22 cellular contexts compared by ENCODE assay signal in genomic region chr20:51121272-51121671, GRCh38.
A peak's percentile ranks its signal among the peaks of the same experiment; 100 is the strongest.
DNase-seq lines count a peak whose midpoint lies in the region; ATAC-seq and TF ChIP-seq lines count a peak whose summit lies in the region.
"Had no signal": no experiment of that assay in that cellular context is flagged by ENCODE, and none has a peak within 500 bp of the region (broad histone marks: within the 10 kb centered on the region; RNA-seq: fewer than 3 reads in every experiment).

No MANE protein-coding gene starts in this region.

- no peaks in the 10 kb centered on the region for H3K9me2 ChIP-seq in hepatocyte (replicated peaks; ENCODE audit: insufficient read depth)

- TF ChIP-seq CTCF in C4-2B (conservative IDR thresholded peaks at IDR 0.05) (no peak), Panc1 (IDR thresholded peaks at IDR 0.05) (no peak), hepatocyte (IDR thresholded peaks at IDR 0.05; ENCODE audit: poor library complexity) (no peak)

- ATAC-seq in Panc1 (peak; percentile 51; the same call in 1 of the 2 replicates), GM18858 (IDR thresholded peaks at IDR 0.05; ENCODE audit: unreplicated experiment) (no peak), GM19395 (IDR thresholded peaks at IDR 0.05; ENCODE audit: unreplicated experiment) (no peak)
- ATAC-seq: activated T-cell treated with anti-CD3 and anti-CD28 coated beads, Interleukin-2, amount 50 U/mL, for 4 hours; gastrocnemius medialis had no signal

- H3K4me3 ChIP-seq in Panc1 (ENCODE audit: low read depth in 2 of 2, low read length in 2 of 2) (no peak overlapping the region), hepatocyte (no peak overlapping the region), skeletal muscle satellite cell (ENCODE audit: low read length) (no peak overlapping the region)
- H3K4me3 ChIP-seq: gastrocnemius medialis, tibial nerve had no signal

- H3K27me3 ChIP-seq in Panc1 (ENCODE audit: control insufficient read depth, insufficient read depth, low read length) (no peaks in the 10 kb centered on the region), hepatocyte (no peaks in the 10 kb centered on the region), skeletal muscle satellite cell (ENCODE audit: control insufficient read depth, insufficient read depth, low read length) (peaks cover 23% of the 10 kb centered on the region)

- 0 out of 2 replicates have a peak, but pooled peaks cover 4% of the 10 kb centered on the region for H3K4me1 ChIP-seq in Panc1 (ENCODE audit: control insufficient read depth, insufficient read depth, low read length)
- peaks cover 34% of the 10 kb centered on the region for H3K4me1 ChIP-seq in hepatocyte (ENCODE audit: insufficient read depth)
- H3K4me1 ChIP-seq in skeletal muscle satellite cell (ENCODE audit: control insufficient read depth, insufficient read depth, low read length), result peaks cover 24% of the 10 kb centered on the region
- H3K4me1 ChIP-seq: gastrocnemius medialis, tibial nerve had no signal

- DNase-seq in Panc1 (ENCODE audit: low read depth, low spot score) (no peak), hepatocyte (ENCODE audit: low spot score) (no peak), SHP77 treated with DMSO at 0.1 percent for 48 hours (lab: John Stamatoyannopoulos, UW) (no peak)
- no peak for DNase-seq in stimulated activated CD4-positive, alpha-beta T cell treated with anti-CD3 and anti-CD28 coated beads, Interleukin-4, amount 100 ng/mL, for 4 hours
- DNase-seq: activated CD4-positive, alpha-beta T cell treated with anti-CD3 and anti-CD28 coated beads for 1 hour; activated naive CD4-positive, alpha-beta T cell treated with anti-CD3 and anti-CD28 coated beads, Interleukin-2, amount 50 U/mL, for 16 hours; activated T-cell treated with anti-CD3 and anti-CD28 coated beads, Interleukin-2, amount 50 U/mL, for 4 hours; CD4-positive, alpha-beta T cell; effector CD4-positive, alpha-beta T cell; gastrocnemius medialis; MV-4-11; NCI-H187; NCI-H2227 treated with DMSO at 0.1 percent for 48 hours; OCI-M1; SIG-M5; stimulated activated CD4-positive, alpha-beta T cell treated with anti-CD3 and anti-CD28 coated beads, Interleukin-2, amount 100 ng/mL, for 48 hours had no signal

- no peak overlapping the region for H3K9ac ChIP-seq in skeletal muscle satellite cell (ENCODE audit: low read depth, low read length)
- H3K9ac ChIP-seq: KMS-11 had no signal

- H3K9me3 ChIP-seq in Panc1 (ENCODE audit: control insufficient read depth, insufficient read depth, low read depth, low read length) (no peaks in the 10 kb centered on the region), hepatocyte (ENCODE audit: low read depth) (no peaks in the 10 kb centered on the region), skeletal muscle satellite cell (replicated peaks; ENCODE audit: low read length) (no peaks in the 10 kb centered on the region)
- H3K9me3 ChIP-seq: gastrocnemius medialis, tibial nerve had no signal

- intact Hi-C loops in Panc1 (cut with micrococcal nuclease; ENCODE audit: unreplicated experiment), result no loop called here

- no peak overlapping the region for H2AFZ ChIP-seq in hepatocyte

- H3K27ac ChIP-seq in C4-2B (peak overlapping the region; percentile 37; the same call in 1 of the 2 replicates), Panc1 (ENCODE audit: low read length) (no peak overlapping the region), hepatocyte (peak overlapping the region; percentile 29)
- H3K27ac ChIP-seq: gastrocnemius medialis, KMS-11, tibial nerve had no signal

- in situ Hi-C loops in Panc1 (cut with HindIII; ENCODE audit: low pct_unique_long_range_greater_than_20kb, low sequenced_read_pairs), result no loop called here

- H3K4me2 ChIP-seq in hepatocyte, result peak overlapping the region; percentile 25
- peak overlapping the region; percentile 50 for H3K4me2 ChIP-seq in skeletal muscle satellite cell (ENCODE audit: low read length)
- H3K4me2 ChIP-seq: KMS-11 had no signal

- POLR2A ChIA-PET in Panc1 (lab: Charles Lee), result no interaction called here

- CTCF ChIA-PET in Panc1 (lab: Charles Lee), result no interaction called here

- no peaks in the 10 kb centered on the region for H3K36me3 ChIP-seq in Panc1 (ENCODE audit: control insufficient read depth, insufficient read depth, low read length)
- H3K36me3 ChIP-seq in hepatocyte (replicated peaks; ENCODE audit: insufficient read depth, low read depth), result no peaks in the 10 kb centered on the region
- no peaks in the 10 kb centered on the region for H3K36me3 ChIP-seq in skeletal muscle satellite cell (ENCODE audit: insufficient read depth, low read length)
- H3K36me3 ChIP-seq: gastrocnemius medialis, tibial nerve had no signal

- no TSS peak for BruUV-seq in Panc1 (replicated peaks; lab: Mats Ljungman, UMichigan)

- 37% methylated on average over 6 of the region's 6 CpGs for WGBS in hepatocyte (ENCODE audit: low lambda C conversion rate, missing lambda C conversion rate)

- H4K20me1 ChIP-seq in hepatocyte (ENCODE audit: insufficient read depth, poor library complexity, severe bottlenecking), result no peaks in the 10 kb centered on the region

- H3K79me2 ChIP-seq in hepatocyte, result no peaks in the 10 kb centered on the region
